In the genomic region with DNA sequence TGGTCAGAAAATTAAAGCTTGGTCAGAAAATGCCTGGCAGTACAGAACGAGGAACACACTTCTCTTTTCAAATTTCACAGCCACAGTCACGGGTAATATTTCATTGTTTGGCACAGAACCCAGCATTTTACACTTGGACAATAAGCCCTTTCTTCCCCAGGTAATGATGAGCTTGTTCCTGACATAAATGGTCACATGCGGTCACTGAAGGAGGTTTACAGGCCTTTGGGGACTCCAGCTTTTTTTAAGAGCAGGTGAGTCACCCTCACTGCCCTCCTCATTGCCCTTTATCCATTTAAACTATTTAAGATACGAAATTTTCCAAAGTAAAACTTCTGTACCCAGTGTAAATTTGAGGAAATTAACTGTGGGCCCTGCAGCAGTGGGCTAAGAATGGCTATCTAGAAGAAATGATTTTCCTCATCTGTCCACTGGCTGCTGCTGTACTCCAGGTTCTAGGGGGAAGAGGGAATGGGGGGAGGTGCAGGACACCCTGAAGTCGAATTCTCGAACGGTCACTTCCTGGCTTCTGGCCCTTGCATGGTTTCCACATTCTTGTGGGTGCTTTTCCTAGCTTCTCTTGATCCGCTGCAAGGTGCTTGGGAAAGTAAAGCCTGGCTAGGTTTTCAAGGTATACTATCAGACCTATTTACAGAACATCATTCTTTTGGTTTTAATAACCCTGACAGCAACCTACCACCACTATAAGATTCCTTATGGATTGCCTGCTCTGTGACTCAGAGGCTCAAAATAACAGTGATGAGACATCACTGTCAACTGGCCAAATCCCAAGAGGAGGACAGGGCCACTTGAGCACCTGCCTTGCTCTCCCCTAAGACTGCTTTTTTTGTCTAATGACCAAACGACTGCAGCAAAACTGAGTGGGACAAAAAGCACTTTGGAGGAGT, we compare ENCODE assay signal across 11 cellular contexts.
A peak's percentile ranks its signal among the peaks of the same experiment; 100 is the strongest.
DNase-seq lines count a peak whose midpoint lies in the region; ATAC-seq and TF ChIP-seq lines count a peak whose summit lies in the region.
"Had no signal": no experiment of that assay in that cellular context is flagged by ENCODE, and none has a peak within 500 bp of the region (broad histone marks: within the 10 kb centered on the region; RNA-seq: fewer than 3 reads in every experiment).

No MANE protein-coding gene starts in this region.

- H3K4me1 ChIP-seq in breast epithelium (no peaks in the 10 kb centered on the region), mucosa of descending colon (ENCODE audit: low read depth) (peaks cover 8% of the 10 kb centered on the region), tibial nerve (peaks cover 0 to 27% (median 10%) of the 10 kb centered on the region in 4 donors), uterus (no peaks in the 10 kb centered on the region)

- intact Hi-C loops in breast epithelium (cut with DNase I; ENCODE audit: low total_unique reads) (no loop called here), mucosa of descending colon (cut with DNase I, micrococcal nuclease) (no loop called here), uterus (cut with DNase I; ENCODE audit: low total_unique reads) (no loop called here)

- H3K27ac ChIP-seq in breast epithelium, result peak overlapping the region; percentile 59 to 82
- H3K27ac ChIP-seq in tibial nerve, result peak overlapping the region in 2 of 4 donors; percentile 52 to 70
- H3K27ac ChIP-seq in uterus, result no peak overlapping the region

- peak; percentile 69 for ATAC-seq in mucosa of descending colon
- ATAC-seq: activated CD8-positive, alpha-beta T cell treated with anti-CD3 and anti-CD28 coated beads for 36 hours had no signal

- TF ChIP-seq POLR2A in breast epithelium (IDR thresholded peaks at IDR 0.05), result no peak
- no peak for TF ChIP-seq POLR2A in tibial nerve (IDR thresholded peaks at IDR 0.05)
- no peak for TF ChIP-seq POLR2A in uterus (IDR thresholded peaks at IDR 0.05)

- TF ChIP-seq CTCF in breast epithelium (IDR thresholded peaks at IDR 0.05), result no peak
- TF ChIP-seq CTCF in mucosa of descending colon (IDR thresholded peaks at IDR 0.05), result no peak
- no peak for TF ChIP-seq CTCF in tibial nerve (IDR thresholded peaks at IDR 0.05)
- TF ChIP-seq CTCF in uterus (IDR thresholded peaks at IDR 0.05), result no peak

- 48 to 50% methylated on average over 9 of the region's 9 CpGs for WGBS in tibial nerve, 2 donors

- no peak overlapping the region for H3K4me3 ChIP-seq in breast epithelium
- no peak overlapping the region for H3K4me3 ChIP-seq in mucosa of descending colon
- H3K4me3 ChIP-seq in tibial nerve, result no peak overlapping the region
- no peak overlapping the region for H3K4me3 ChIP-seq in uterus

- H3K27me3 ChIP-seq in breast epithelium (no peaks in the 10 kb centered on the region), tibial nerve (no peaks in the 10 kb centered on the region), uterus (no peaks in the 10 kb centered on the region)

- DNase-seq in DMS153 treated with DMSO at 0.1 percent for 48 hours (lab: John Stamatoyannopoulos, UW; ENCODE audit: unreplicated experiment) (peak; percentile 43), NCI-H2029 (lab: John Stamatoyannopoulos, UW) (peak; percentile 88), breast epithelium (ENCODE audit: low spot score in 2 of 2) (peak in 1 of 2 donors; percentile 71), mucosa of descending colon (no peak), tibial nerve (ENCODE audit: low spot score in 2 of 2) (no peak), uterus (no peak), hippocampal formation (lab: John Stamatoyannopoulos, UW) (no peak)
- DNase-seq in activated naive CD4-positive, alpha-beta T cell (lab: John Stamatoyannopoulos, UW), result no peak
- DNase-seq: activated CD8-positive, alpha-beta T cell treated with anti-CD3 and anti-CD28 coated beads for 36 hours; H9; stimulated activated CD8-positive, alpha-beta memory T cell treated with anti-CD3 and anti-CD28 coated beads, Interleukin-4, amount 100 ng/mL, for 48 hours had no signal

- H3K9me3 ChIP-seq in breast epithelium, result no peaks in the 10 kb centered on the region
- no peaks in the 10 kb centered on the region for H3K9me3 ChIP-seq in mucosa of descending colon
- no peaks in the 10 kb centered on the region for H3K9me3 ChIP-seq in tibial nerve
- no peaks in the 10 kb centered on the region for H3K9me3 ChIP-seq in uterus

- TF ChIP-seq EP300 in tibial nerve (IDR thresholded peaks at IDR 0.05), result no peak

- H3K36me3 ChIP-seq in breast epithelium (no peaks in the 10 kb centered on the region), mucosa of descending colon (ENCODE audit: low read depth) (no peaks in the 10 kb centered on the region), tibial nerve (peaks cover 0 to 36% (median 0%) of the 10 kb centered on the region in 3 donors), uterus (no peaks in the 10 kb centered on the region)

Comparison
In these comparisons a context has a peak if more than half of its experiments do, and no peak if none do; other contexts are left out.
1. DNase-seq: peak in DMS153 treated with DMSO at 0.1 percent for 48 hours (single experiment) and NCI-H2029 (single experiment); none in mucosa of descending colon (0 of 3), activated naive CD4-positive, alpha-beta T cell (0 of 4), tibial nerve (0 of 2), uterus (0 of 2) and hippocampal formation (0 of 2).
2. H3K27ac ChIP-seq: peak in breast epithelium (2 of 2); none in uterus (0 of 2).